Comparison of ENCODE assay signal across 10 cellular contexts in the genomic region with DNA sequence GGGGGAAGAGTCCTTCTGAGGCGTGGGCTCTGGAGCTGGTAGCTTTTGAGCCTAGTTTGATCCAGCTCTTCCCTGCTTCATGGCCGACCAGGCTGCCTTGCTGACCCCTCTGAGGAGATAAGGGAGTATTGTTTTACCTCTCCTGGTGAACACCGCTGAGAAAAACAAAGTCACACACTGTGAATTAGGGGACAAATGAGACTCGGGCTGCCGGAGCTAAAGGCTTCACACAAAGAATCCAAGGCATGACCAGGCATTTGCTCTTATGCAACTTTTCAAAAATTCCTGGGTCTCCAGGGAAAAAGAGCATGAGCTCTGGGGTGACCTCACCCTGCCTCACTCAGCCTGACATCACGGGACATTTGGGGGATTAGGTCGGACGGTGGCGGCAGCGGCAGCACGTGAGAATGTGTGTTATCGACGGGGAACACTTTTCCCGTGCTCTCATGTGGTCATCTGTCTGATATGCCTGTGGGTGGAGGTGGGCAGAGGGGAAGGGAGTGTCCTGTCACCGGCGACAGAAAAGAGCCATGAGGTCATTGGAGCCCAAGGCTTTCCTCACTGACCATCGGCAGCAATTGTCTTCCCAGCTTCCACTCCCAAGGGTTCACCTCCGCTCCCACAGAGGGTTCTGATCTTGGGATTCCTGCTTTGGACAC.
A peak's percentile ranks its signal among the peaks of the same experiment; 100 is the strongest.
DNase-seq lines count a peak whose midpoint lies in the region; ATAC-seq and TF ChIP-seq lines count a peak whose summit lies in the region.
"Had no signal": no experiment of that assay in that cellular context is flagged by ENCODE, and none has a peak within 500 bp of the region (broad histone marks: within the 10 kb centered on the region; RNA-seq: fewer than 3 reads in every experiment).

No MANE protein-coding gene starts in this region.

- in situ Hi-C loops in transverse colon (cut with MboI; ENCODE audit: low pct_ligation_motif_present in 1 of 4, low pct_unique_long_range_greater_than_20kb in 1 of 4, low sequenced_read_pairs in 3 of 4): loop anchor here in 2 of 4 donors (5.0 to 10.0 kb wide), 2 partner anchors 90 to 97 kb away; no protein-coding TSS in a partner anchor

- no peak overlapping the region for H3K27ac Mint-ChIP-seq in activated CD4-positive, alpha-beta memory T cell treated with anti-CD3 and anti-CD28 coated beads, Interleukin-2, amount 10 ng/mL, durations not matched to agents 7 days and 5 days
- no peak overlapping the region for H3K27ac Mint-ChIP-seq in glutamatergic neuron (ENCODE audit: unreplicated experiment)
- H3K27ac Mint-ChIP-seq: IgD-negative memory B cell; T-helper 1 cell treated with Interleukin-12 subunit alpha and Interleukin-12 subunit beta and Interleukin-4 antibody, amounts not matched to agents 30 μg/mL and 1 μg/mL, for 36 hours had no signal

- no peak for TF ChIP-seq CTCF in choroid plexus epithelial cell (conservative IDR thresholded peaks at IDR 0.05; ENCODE audit: low read depth, low read length)
- no peak for TF ChIP-seq CTCF in liver (IDR thresholded peaks at IDR 0.05; ENCODE audit: low read depth, low read length, missing input control)
- TF ChIP-seq CTCF in transverse colon (IDR thresholded peaks at IDR 0.05): no peak
- TF ChIP-seq CTCF in glutamatergic neuron (IDR thresholded peaks at IDR 0.05; ENCODE audit: partially characterized antibody, unreplicated experiment): no peak

- peaks cover 7% of the 10 kb centered on the region; the same call in 1 of the 2 replicates for H3K4me1 ChIP-seq in HUES64 (ENCODE audit: insufficient read depth, low read length)
- H3K4me1 ChIP-seq in liver (ENCODE audit: control insufficient read depth in 4 of 4, insufficient read depth in 4 of 4, low read length in 3 of 4): peaks cover 5 to 15% (median 13%) of the 10 kb centered on the region in 4 donors
- H3K4me1 ChIP-seq in transverse colon: no peaks in the 10 kb centered on the region

- no peak overlapping the region for H3K4me3 Mint-ChIP-seq in activated CD4-positive, alpha-beta memory T cell treated with anti-CD3 and anti-CD28 coated beads, Interleukin-2, amount 10 ng/mL, durations not matched to agents 7 days and 5 days
- no peak overlapping the region for H3K4me3 Mint-ChIP-seq in glutamatergic neuron (ENCODE audit: unreplicated experiment)
- H3K4me3 Mint-ChIP-seq: IgD-negative memory B cell; T-helper 1 cell treated with Interleukin-12 subunit alpha and Interleukin-12 subunit beta and Interleukin-4 antibody, amounts not matched to agents 30 μg/mL and 1 μg/mL, for 36 hours had no signal

- no peak for ATAC-seq in GM18502 (IDR thresholded peaks at IDR 0.05; ENCODE audit: poor library complexity, unreplicated experiment)

- TF ChIP-seq POLR2A in transverse colon (IDR thresholded peaks at IDR 0.05): no peak

- no peaks in the 10 kb centered on the region for H3K36me3 Mint-ChIP-seq in activated CD4-positive, alpha-beta memory T cell treated with anti-CD3 and anti-CD28 coated beads, Interleukin-2, amount 10 ng/mL, durations not matched to agents 7 days and 5 days (ENCODE audit: low read depth)
- H3K36me3 Mint-ChIP-seq in glutamatergic neuron (ENCODE audit: unreplicated experiment): no peaks in the 10 kb centered on the region
- H3K36me3 Mint-ChIP-seq: IgD-negative memory B cell had no signal

- H3K27me3 Mint-ChIP-seq in activated CD4-positive, alpha-beta memory T cell treated with anti-CD3 and anti-CD28 coated beads, Interleukin-2, amount 10 ng/mL, durations not matched to agents 7 days and 5 days: peaks cover 28% of the 10 kb centered on the region
- peaks cover 2% of the 10 kb centered on the region for H3K27me3 Mint-ChIP-seq in glutamatergic neuron (ENCODE audit: unreplicated experiment)

- no peaks in the 10 kb centered on the region for H3K9me3 ChIP-seq in HUES64 (ENCODE audit: insufficient read depth, low read depth, low read length)
- no peaks in the 10 kb centered on the region for H3K9me3 ChIP-seq in liver (ENCODE audit: control insufficient read depth in 4 of 4, low read length in 3 of 4)
- H3K9me3 ChIP-seq in transverse colon: no peaks in the 10 kb centered on the region

- H3K27ac ChIP-seq in HUES64 (ENCODE audit: low read depth, low read length) (peak overlapping the region; percentile 34; the same call in 1 of the 2 replicates), liver (ENCODE audit: low read depth in 1 of 2, low read length in 2 of 2) (no peak overlapping the region), transverse colon (peak overlapping the region in 1 of 4 donors; percentile 17)

- TF ChIP-seq RAD21 in liver (IDR thresholded peaks at IDR 0.05): no peak

- H3K9ac ChIP-seq in HUES64 (ENCODE audit: low read depth, low read length): peak overlapping the region; percentile 25; the same call in 1 of the 2 replicates
- no peak overlapping the region for H3K9ac ChIP-seq in liver (ENCODE audit: low read depth in 1 of 2, low read length in 2 of 2)

- 84% methylated on average over 18 of the region's 18 CpGs for WGBS in HUES64
- WGBS in liver: 64% methylated on average over 18 of the region's 18 CpGs
- WGBS in transverse colon (ENCODE audit: low coverage in 1 of 2), 2 donors: 49 to 80% methylated on average over 6 to 18 of the region's 18 CpGs

- H3K4me3 ChIP-seq in HUES64 (ENCODE audit: low read length) (no peak overlapping the region), choroid plexus epithelial cell (ENCODE audit: low read depth, low read length) (no peak overlapping the region), liver (ENCODE audit: low read depth in 1 of 3, low read length in 3 of 3) (no peak overlapping the region), transverse colon (no peak overlapping the region)

- H3K9me3 Mint-ChIP-seq in activated CD4-positive, alpha-beta memory T cell treated with anti-CD3 and anti-CD28 coated beads, Interleukin-2, amount 10 ng/mL, durations not matched to agents 7 days and 5 days: no peaks in the 10 kb centered on the region
- H3K9me3 Mint-ChIP-seq in glutamatergic neuron (ENCODE audit: unreplicated experiment): no peaks in the 10 kb centered on the region
- H3K9me3 Mint-ChIP-seq: IgD-negative memory B cell; T-helper 1 cell treated with Interleukin-12 subunit alpha and Interleukin-12 subunit beta and Interleukin-4 antibody, amounts not matched to agents 30 μg/mL and 1 μg/mL, for 36 hours had no signal

- CTCF ChIA-PET in activated CD4-positive, alpha-beta memory T cell treated with anti-CD3 and anti-CD28 coated beads, Interleukin-2, amount 10 ng/mL, durations not matched to agents 7 days and 5 days (lab: Charles Lee): interaction anchor here (0.8 to 1.8 kb wide), 3 partner anchors 10 to 102 kb away, joined by 3 to 12 read pairs (median 6); no protein-coding TSS in a partner anchor

- intact Hi-C loops in transverse colon (cut with DNase I; ENCODE audit: low total_unique reads): no loop called here

- no peak for TF ChIP-seq EP300 in transverse colon (IDR thresholded peaks at IDR 0.05; ENCODE audit: low read depth)

- POLR2A ChIA-PET in activated CD4-positive, alpha-beta memory T cell treated with anti-CD3 and anti-CD28 coated beads, Interleukin-2, amount 10 ng/mL, durations not matched to agents 7 days and 5 days (lab: Charles Lee): no interaction called here

- DNase-seq in choroid plexus epithelial cell (ENCODE audit: low read depth) (peak; percentile 88), transverse colon (peak; percentile 25), glutamatergic neuron (no peak)
- DNase-seq in activated CD4-positive, alpha-beta memory T cell treated with anti-CD3 and anti-CD28 coated beads, Interleukin-2, amount 10 ng/mL, durations not matched to agents 7 days and 5 days: no peak
- DNase-seq in stimulated activated CD4-positive, alpha-beta T cell treated with anti-CD3 and anti-CD28 coated beads, Interleukin-4, amount 100 ng/mL, for 24 hours: no peak

- peaks cover 14% of the 10 kb centered on the region for H3K4me1 Mint-ChIP-seq in activated CD4-positive, alpha-beta memory T cell treated with anti-CD3 and anti-CD28 coated beads, Interleukin-2, amount 10 ng/mL, durations not matched to agents 7 days and 5 days
- peaks cover 5% of the 10 kb centered on the region for H3K4me1 Mint-ChIP-seq in glutamatergic neuron (ENCODE audit: low read depth, unreplicated experiment)

- no peaks in the 10 kb centered on the region for H3K27me3 ChIP-seq in HUES64 (ENCODE audit: insufficient read depth, low read length)
- H3K27me3 ChIP-seq in liver (ENCODE audit: control insufficient read depth in 4 of 4, insufficient read depth in 4 of 4, low read length in 3 of 4): no peaks in the 10 kb centered on the region
- H3K27me3 ChIP-seq in transverse colon: no peaks in the 10 kb centered on the region

- no peaks in the 10 kb centered on the region for H3K36me3 ChIP-seq in HUES64 (ENCODE audit: insufficient read depth, low read length)
- no peaks in the 10 kb centered on the region for H3K36me3 ChIP-seq in liver (ENCODE audit: control insufficient read depth in 4 of 4, insufficient read depth in 3 of 4, low read depth in 1 of 4, low read length in 3 of 4)
- no peaks in the 10 kb centered on the region for H3K36me3 ChIP-seq in transverse colon

TF ChIP-seq in liver, 16 proteins besides CTCF, POLR2A, EP300 and RAD21:
- TF ChIP-seq NR2F2 (IDR thresholded peaks at IDR 0.05) (peak; percentile 28), FOXA2 (IDR thresholded peaks at IDR 0.05) (no peak), JUND (IDR thresholded peaks at IDR 0.05) (no peak)

Comparison
In these comparisons a context has a peak if more than half of its experiments do, and no peak if none do; other contexts are left out.
1. DNase-seq: peak in choroid plexus epithelial cell (single experiment) and transverse colon (single experiment); none in activated CD4-positive, alpha-beta memory T cell treated with anti-CD3 and anti-CD28 coated beads, Interleukin-2, amount 10 ng/mL, durations not matched to agents 7 days and 5 days (single experiment), glutamatergic neuron (single experiment) and stimulated activated CD4-positive, alpha-beta T cell treated with anti-CD3 and anti-CD28 coated beads, Interleukin-4, amount 100 ng/mL, for 24 hours (single experiment).